In the genomic region with DNA sequence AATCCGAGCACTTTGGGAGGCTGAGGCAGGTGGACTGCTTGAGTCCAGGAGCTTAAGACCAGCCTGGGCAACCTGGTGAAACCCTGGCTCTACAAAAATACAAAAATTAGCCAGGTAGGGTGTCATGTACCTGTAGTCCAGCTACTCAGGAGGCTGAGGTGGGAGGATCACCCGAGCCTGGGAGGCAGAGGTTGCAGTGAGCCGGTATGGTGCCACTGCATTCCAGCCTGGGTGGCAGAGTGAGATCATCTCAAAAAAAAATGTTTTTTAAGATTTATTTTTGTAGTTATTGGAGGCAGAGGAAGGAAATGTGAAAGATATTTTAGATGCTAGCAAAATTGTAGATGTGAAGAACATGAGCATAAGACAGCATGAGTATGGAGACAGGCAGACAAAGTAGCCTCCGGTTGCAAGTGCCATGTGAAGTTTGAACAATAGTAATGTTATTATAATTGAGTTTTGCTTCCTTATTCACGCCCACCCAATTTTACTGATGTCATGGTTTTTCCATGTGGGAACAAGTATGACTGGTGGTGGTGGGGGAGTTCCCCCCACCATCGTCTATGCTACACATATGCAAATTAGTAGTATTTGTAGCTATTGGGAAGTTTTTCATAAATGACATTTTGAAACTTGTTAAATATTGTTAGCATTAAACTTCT, we compare ENCODE assay signal across 8 cellular contexts.
DNase-seq lines count a peak whose midpoint lies in the region; ATAC-seq lines count a peak whose summit lies in the region.
"Had no signal": no experiment of that assay in that cellular context is flagged by ENCODE, and none has a peak within 500 bp of the region (broad histone marks: within the 10 kb centered on the region; RNA-seq: fewer than 3 reads in every experiment).

No MANE protein-coding gene starts in this region.

- DNase-seq in activated T-cell treated with anti-CD3 and anti-CD28 coated beads, Interleukin-2, amount 50 U/mL, for 48 hours = peak; percentile 40 to 46
- DNase-seq in stimulated activated CD4-positive, alpha-beta T cell treated with anti-CD3 and anti-CD28 coated beads, TNF-alpha, amount 100 ng/mL, for 4 hours (ENCODE audit: low read depth in 3 of 3) = peak in 2 of 3 experiments; percentile 45 to 52
- no peak for DNase-seq in NCI-H1930 (lab: John Stamatoyannopoulos, UW)
- DNase-seq in NCI-H1048 (lab: John Stamatoyannopoulos, UW) = no peak
- DNase-seq in NCI-H748 (lab: John Stamatoyannopoulos, UW; ENCODE audit: unreplicated experiment) = no peak
- DNase-seq: NCI-H1092 had no signal

- peak; percentile 74 for ATAC-seq in GM18868 (IDR thresholded peaks at IDR 0.05; ENCODE audit: unreplicated experiment)
- peak; percentile 56 for ATAC-seq in HG02571 (IDR thresholded peaks at IDR 0.05; ENCODE audit: unreplicated experiment)

Comparison
In these comparisons a context has a peak if more than half of its experiments do, and no peak if none do; other contexts are left out.
1. DNase-seq: peak in activated T-cell treated with anti-CD3 and anti-CD28 coated beads, Interleukin-2, amount 50 U/mL, for 48 hours (2 of 2) and stimulated activated CD4-positive, alpha-beta T cell treated with anti-CD3 and anti-CD28 coated beads, TNF-alpha, amount 100 ng/mL, for 4 hours (2 of 3); none in NCI-H1930 (0 of 2), NCI-H1048 (single experiment) and NCI-H748 (single experiment).